In the genomic region with DNA sequence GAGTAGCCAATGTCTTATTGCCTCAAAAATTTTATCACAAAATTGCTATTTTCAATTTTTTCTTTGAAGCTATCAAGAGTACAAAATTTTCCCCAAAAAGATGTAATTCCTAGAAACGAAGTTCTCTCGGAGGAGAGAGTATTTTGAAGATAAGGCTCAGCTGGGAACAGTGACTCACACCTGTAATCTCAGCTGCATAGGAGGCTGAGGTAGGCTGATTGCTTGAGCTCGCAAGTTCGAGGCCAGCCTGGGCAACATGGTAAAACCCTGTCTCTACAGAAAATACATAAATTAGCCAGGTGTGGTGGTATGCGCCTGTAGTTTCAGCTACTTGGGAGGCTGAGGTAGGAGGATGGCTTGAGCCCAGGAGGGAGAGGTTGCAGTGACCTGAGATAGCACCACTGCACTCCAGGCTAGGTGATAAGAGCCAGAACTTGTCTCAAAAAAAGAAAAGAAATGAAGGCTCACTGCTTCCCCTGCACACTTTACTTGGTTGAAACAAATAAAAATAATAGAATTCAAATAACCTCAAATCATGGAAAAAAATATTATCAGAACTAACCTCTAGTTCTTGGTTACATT, we compare ENCODE assay signal across 28 cellular contexts.
"Had no signal": no experiment of that assay in that cellular context is flagged by ENCODE, and none has a peak within 500 bp of the region (broad histone marks: within the 10 kb centered on the region; RNA-seq: fewer than 3 reads in every experiment).

No MANE protein-coding gene starts in this region.

- ATAC-seq: foreskin keratinocyte; left lung; naive thymus-derived CD8-positive, alpha-beta T cell had no signal

- H3K27me3 Mint-ChIP-seq: activated CD4-positive, alpha-beta memory T cell treated with anti-CD3 and anti-CD28 coated beads for 36 hours; activated naive CD4-positive, alpha-beta T cell treated with anti-CD3 and anti-CD28 coated beads, Interleukin-2, amount 10 ng/mL, durations not matched to agents 7 days and 5 days; dendritic cell treated with granulocyte-macrophage colony-stimulating factor and Interleukin-4, amounts not matched to agents 40 ng/mL and 50 ng/mL, for 4 days; naive thymus-derived CD8-positive, alpha-beta T cell had no signal

- H3K27ac Mint-ChIP-seq: activated CD4-positive, alpha-beta memory T cell treated with anti-CD3 and anti-CD28 coated beads for 36 hours; activated naive CD4-positive, alpha-beta T cell treated with anti-CD3 and anti-CD28 coated beads, Interleukin-2, amount 10 ng/mL, durations not matched to agents 7 days and 5 days; dendritic cell treated with granulocyte-macrophage colony-stimulating factor and Interleukin-4, amounts not matched to agents 40 ng/mL and 50 ng/mL, for 4 days; mesothelial cell of epicardium; neural progenitor cell; T-helper 2 cell treated with Interferon-gamma antibody and Interleukin-4, amounts not matched to agents 5 μg/mL and 100 μg/mL, for 36 hours had no signal

- H3K9me3 Mint-ChIP-seq: dendritic cell treated with granulocyte-macrophage colony-stimulating factor and Interleukin-4, amounts not matched to agents 40 ng/mL and 50 ng/mL, for 4 days had no signal

- H3K4me1 ChIP-seq: ascending aorta, foreskin keratinocyte, neural progenitor cell, prostate gland had no signal

- H3K9ac ChIP-seq: neural progenitor cell had no signal

- FAIRE-seq: TTC549 had no signal

- H3K4me3 Mint-ChIP-seq: activated CD4-positive, alpha-beta memory T cell treated with anti-CD3 and anti-CD28 coated beads for 36 hours; activated naive CD4-positive, alpha-beta T cell treated with anti-CD3 and anti-CD28 coated beads, Interleukin-2, amount 10 ng/mL, durations not matched to agents 7 days and 5 days; dendritic cell treated with granulocyte-macrophage colony-stimulating factor and Interleukin-4, amounts not matched to agents 40 ng/mL and 50 ng/mL, for 4 days; mesothelial cell of epicardium; naive thymus-derived CD8-positive, alpha-beta T cell; neural progenitor cell; T-helper 2 cell treated with Interferon-gamma antibody and Interleukin-4, amounts not matched to agents 5 μg/mL and 100 μg/mL, for 36 hours had no signal

- H3K27ac ChIP-seq: ascending aorta, brain microvascular endothelial cell, foreskin keratinocyte, hepatocyte, left lung, neural progenitor cell, prostate gland, thoracic aorta, upper lobe of left lung, WERI-Rb-1 had no signal

- H3K9me3 ChIP-seq: left lung, prostate gland, upper lobe of left lung had no signal

- DNase-seq: activated CD4-positive, alpha-beta memory T cell treated with anti-CD3 and anti-CD28 coated beads for 36 hours; activated CD4-positive, alpha-beta T cell treated with anti-CD3 and anti-CD28 coated beads for 4 hours; activated effector memory CD4-positive, alpha-beta T cell treated with Interleukin-2 at 50 U/mL for 16 hours; activated naive CD4-positive, alpha-beta T cell treated with anti-CD3 and anti-CD28 coated beads, Interleukin-2, amount 10 ng/mL, durations not matched to agents 7 days and 5 days; activated T-cell treated with anti-CD3 and anti-CD28 coated beads, Interleukin-2, amount 50 U/mL, for 48 hours; brain microvascular endothelial cell; effector CD4-positive, alpha-beta T cell; erythroblast; foreskin keratinocyte; glutamatergic neuron; kidney glomerular epithelial cell; left lung; naive thymus-derived CD8-positive, alpha-beta T cell; stimulated activated CD4-positive, alpha-beta T cell treated with anti-CD3 and anti-CD28 coated beads, Interleukin-2, amount 100 ng/mL, for 48 hours; stimulated activated CD8-positive, alpha-beta memory T cell treated with anti-CD3 and anti-CD28 coated beads, Interleukin-4, amount 100 ng/mL, for 48 hours; stimulated activated naive CD4-positive, alpha-beta T cell treated with Interleukin-2 at 50 U/mL for 16 hours; upper lobe of left lung; WERI-Rb-1 had no signal

- H2AFZ ChIP-seq: hepatocyte, neural progenitor cell had no signal

- H3K4me3 ChIP-seq: ascending aorta, hepatocyte, left lung, lung, neural progenitor cell, prostate gland, thoracic aorta, upper lobe of left lung had no signal

- H3K27me3 ChIP-seq: ascending aorta, brain microvascular endothelial cell, foreskin keratinocyte, hepatocyte, left lung, neural progenitor cell, upper lobe of left lung had no signal

- H3K4me1 Mint-ChIP-seq: mesothelial cell of epicardium, neural progenitor cell had no signal

- H3K36me3 ChIP-seq: brain microvascular endothelial cell, prostate gland had no signal

- H3K4me2 ChIP-seq: hepatocyte, neural progenitor cell had no signal
